ENCODE assay signal across 8 cellular contexts in genomic region chr16:77675464-77676324, GRCh38. TPM values are rescaled to one million over a fixed set of nuclear protein-coding genes. Genes with fewer than 3 reads are reported as not detected.
DNase-seq lines count a peak whose midpoint lies in the region; ATAC-seq and TF ChIP-seq lines count a peak whose summit lies in the region.

No MANE protein-coding gene starts in this region.

- H3K9me3 Mint-ChIP-seq in naive thymus-derived CD8-positive, alpha-beta T cell, result no peaks in the 10 kb centered on the region

- H4K20me1 ChIP-seq in OCI-LY3 (ENCODE audit: insufficient read depth, low read length), result no peaks in the 10 kb centered on the region

- no peaks in the 10 kb centered on the region for H3K36me3 Mint-ChIP-seq in naive thymus-derived CD8-positive, alpha-beta T cell

- no peak overlapping the region for H3K27ac Mint-ChIP-seq in naive thymus-derived CD8-positive, alpha-beta T cell

- TF ChIP-seq CTCF in OCI-LY3 (IDR thresholded peaks at IDR 0.05; ENCODE audit: low read depth, low read length) (peak; percentile 92), esophagus muscularis mucosa (IDR thresholded peaks at IDR 0.05) (peak; percentile 92 to 93 (median 92))

- peaks cover 0 to 9% (median 3%) of the 10 kb centered on the region in 5 donors for H3K27me3 Mint-ChIP-seq in naive thymus-derived CD8-positive, alpha-beta T cell

- TF ChIP-seq EP300 in esophagus muscularis mucosa (IDR thresholded peaks at IDR 0.05), result no peak

- no peak overlapping the region for H3K4me3 Mint-ChIP-seq in naive thymus-derived CD8-positive, alpha-beta T cell

- H3K9ac ChIP-seq in OCI-LY3 (ENCODE audit: low read length), result no peak overlapping the region

- intact Hi-C loops in esophagus muscularis mucosa (cut with DNase I), result loop anchor here (1.0 to 2.0 kb wide), 2 partner anchors 296 to 327 kb away; no protein-coding TSS in a partner anchor

- H3K36me3 ChIP-seq in OCI-LY3 (replicated peaks; ENCODE audit: low read depth, low read length) (no peaks in the 10 kb centered on the region), esophagus muscularis mucosa (no peaks in the 10 kb centered on the region)

- H3K27me3 ChIP-seq in OCI-LY3 (ENCODE audit: low read depth, low read length) (peaks cover 13% of the 10 kb centered on the region), esophagus muscularis mucosa (peaks cover 0 to 13% (median 0%) of the 10 kb centered on the region in 4 donors)

- no peaks in the 10 kb centered on the region for H3K79me2 ChIP-seq in OCI-LY3 (ENCODE audit: low read length)

- H3K27ac ChIP-seq in OCI-LY3 (ENCODE audit: low read length) (no peak overlapping the region), esophagus muscularis mucosa (replicated peaks in 1 of 4) (no peak overlapping the region)

- peak; percentile 58 to 65 for ATAC-seq in naive thymus-derived CD8-positive, alpha-beta T cell

- H3K4me1 ChIP-seq in OCI-LY3 (ENCODE audit: low read length) (no peaks in the 10 kb centered on the region), esophagus muscularis mucosa (peaks cover 0 to 11% (median 2%) of the 10 kb centered on the region in 4 donors)

- peak overlapping the region; percentile 84; the same call in 1 of the 2 replicates for H2AFZ ChIP-seq in OCI-LY3 (ENCODE audit: low read depth, low read length)

- H3K4me1 Mint-ChIP-seq in naive thymus-derived CD8-positive, alpha-beta T cell, result no peaks in the 10 kb centered on the region

- H3K4me3 ChIP-seq in OCI-LY3 (ENCODE audit: low read length) (peak overlapping the region; percentile 34; the same call in 1 of the 2 replicates), esophagus muscularis mucosa (no peak overlapping the region)

- H3K4me2 ChIP-seq in OCI-LY3 (ENCODE audit: low read length), result peak overlapping the region; percentile 61

- no peak for TF ChIP-seq POLR2A in esophagus muscularis mucosa (IDR thresholded peaks at IDR 0.05; ENCODE audit: low read depth)

- no peaks in the 10 kb centered on the region for H3K9me3 ChIP-seq in OCI-LY3 (ENCODE audit: insufficient read depth, low read length)
- no peaks in the 10 kb centered on the region for H3K9me3 ChIP-seq in esophagus muscularis mucosa

- 28% methylated on average over 15 of the region's 15 CpGs for WGBS in esophagus muscularis mucosa

- POLR2A ChIA-PET in naive thymus-derived CD8-positive, alpha-beta T cell (lab: Charles Lee), result no interaction called here

- peak; percentile 53 for DNase-seq in activated gamma-delta T cell treated with Interleukin-2 at 50 U/mL for 16 hours
- DNase-seq in activated gamma-delta T cell (lab: John Stamatoyannopoulos, UW), result no peak
- peak; percentile 76 for DNase-seq in HT1080 (ENCODE audit: low read depth)
- peak; percentile 48 for DNase-seq in activated T-cell treated with anti-CD3 and anti-CD28 coated beads for 24 hours (ENCODE audit: low read depth)
- DNase-seq in esophagus muscularis mucosa (ENCODE audit: extremely low spot score), result peak; percentile 95
- peak; percentile 27 to 79 (median 58) for DNase-seq in naive thymus-derived CD8-positive, alpha-beta T cell
- DNase-seq in stimulated activated naive CD4-positive, alpha-beta T cell (lab: John Stamatoyannopoulos, UW), result peak; percentile 5 to 70 (median 44)

RNA-seq across cellular contexts. Expression of gene NUDT7, which starts 46.6 kb away (rescaled TPM):
- total RNA-seq in HT1080 (2014; rRNA removed; shearing (Covaris generic)), result 2.3 and 3.8 TPM in 2 replicates
- 5.4 and 6.8 TPM in 2 replicates for polyA plus RNA-seq in HT1080 (2015; cell fraction: cytosol; rRNA removed)
- polyA plus RNA-seq in HT1080 (2015; cell fraction: nucleus; rRNA removed), result 4.9 and 6.7 TPM in 2 replicates
- 10 to 100 TPM in 2 of 4 donors, 1 to 10 TPM in 2; 6.8 to 16.2 (median 11.0) TPM for total RNA-seq in esophagus muscularis mucosa
- 1 to 10 TPM; 5.5 to 7.1 TPM for total RNA-seq in naive thymus-derived CD8-positive, alpha-beta T cell
- polyA plus RNA-seq in naive thymus-derived CD8-positive, alpha-beta T cell, result 10 to 100 TPM; 11.6 to 18.5 (median 16.1) TPM
